17 cellular contexts compared by ENCODE assay signal in the genomic region with DNA sequence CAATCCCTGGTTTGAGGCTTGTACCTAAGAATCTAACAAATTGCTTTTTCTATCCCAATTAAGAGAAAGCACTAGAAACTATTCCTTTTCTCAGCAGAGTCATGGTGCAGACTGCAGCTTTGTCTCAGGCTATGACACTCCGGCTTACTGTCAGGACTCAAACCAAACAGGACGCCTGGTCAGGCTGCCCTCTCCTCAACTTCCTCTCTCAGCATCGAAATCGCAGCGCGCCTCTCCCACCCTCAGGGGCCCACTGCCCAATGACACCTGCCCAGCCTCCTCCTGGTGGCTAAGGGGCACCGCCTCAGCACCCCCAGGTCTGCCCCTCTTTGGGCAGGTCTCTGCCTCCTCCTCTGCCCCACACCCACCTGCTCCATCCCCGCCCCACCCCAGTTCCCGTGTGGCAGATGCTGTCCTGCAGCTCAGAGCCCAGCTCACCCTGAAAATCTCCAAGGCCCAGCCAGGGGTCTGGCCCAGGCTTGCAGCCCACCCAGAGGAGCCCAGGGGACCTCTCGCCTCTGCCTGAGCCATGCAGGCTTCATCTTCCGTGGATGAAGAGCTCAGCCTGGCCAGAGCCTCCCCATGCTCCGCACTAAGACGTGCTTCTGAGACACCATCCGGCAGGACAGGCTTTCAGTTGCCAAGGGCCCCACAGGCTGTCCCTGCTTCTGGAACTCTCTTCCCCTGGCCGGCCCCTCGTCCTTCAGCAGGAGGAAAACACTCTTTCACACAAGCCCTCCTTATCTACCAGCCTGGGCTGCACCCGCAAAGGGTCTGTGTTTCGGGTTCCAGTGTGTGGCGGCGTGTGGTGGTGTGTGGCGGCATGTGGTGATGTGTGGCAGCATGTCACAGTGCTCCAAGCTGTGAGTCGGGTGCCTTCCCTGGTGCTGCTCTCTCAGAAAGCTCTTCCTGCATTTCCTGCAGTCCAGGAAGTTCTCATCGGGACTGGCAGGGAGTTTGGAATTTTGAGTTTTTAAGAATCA. TPM values are rescaled to one million over a fixed set of nuclear protein-coding genes. Genes with fewer than 3 reads are reported as not detected.
A peak's percentile ranks its signal among the peaks of the same experiment; 100 is the strongest.
DNase-seq lines count a peak whose midpoint lies in the region; ATAC-seq and TF ChIP-seq lines count a peak whose summit lies in the region.
"Had no signal": no experiment of that assay in that cellular context is flagged by ENCODE, and none has a peak within 500 bp of the region (broad histone marks: within the 10 kb centered on the region; RNA-seq: fewer than 3 reads in every experiment).

No MANE protein-coding gene starts in this region.

- H3K4me3 Mint-ChIP-seq in activated CD4-positive, alpha-beta T cell treated with anti-CD3 and anti-CD28 coated beads, Interleukin-2, amount 10 ng/mL, durations not matched to agents 24 days and 14 days: no peak overlapping the region
- no peak overlapping the region for H3K4me3 Mint-ChIP-seq in stimulated activated effector memory CD8-positive, alpha-beta T cell treated with anti-CD3 and anti-CD28 coated beads, Interleukin-12 subunit alpha, Interleukin-12 subunit beta, amount 100 ng/mL, for 72 hours

- no peaks in the 10 kb centered on the region for H3K27me3 Mint-ChIP-seq in activated CD4-positive, alpha-beta T cell treated with anti-CD3 and anti-CD28 coated beads, Interleukin-2, amount 10 ng/mL, durations not matched to agents 24 days and 14 days

- H3K36me3 Mint-ChIP-seq in activated CD4-positive, alpha-beta T cell treated with anti-CD3 and anti-CD28 coated beads, Interleukin-2, amount 10 ng/mL, durations not matched to agents 24 days and 14 days (ENCODE audit: low read depth): peaks cover 11% of the 10 kb centered on the region
- H3K36me3 Mint-ChIP-seq in stimulated activated effector memory CD8-positive, alpha-beta T cell treated with anti-CD3 and anti-CD28 coated beads, Interleukin-12 subunit alpha, Interleukin-12 subunit beta, amount 100 ng/mL, for 72 hours: no peaks in the 10 kb centered on the region

- intact Hi-C loops in activated CD4-positive, alpha-beta T cell treated with anti-CD3 and anti-CD28 coated beads, Interleukin-2, amount 10 ng/mL, durations not matched to agents 24 days and 14 days (cut with micrococcal nuclease): no loop called here

- ATAC-seq in GM21723 (IDR thresholded peaks at IDR 0.05; ENCODE audit: unreplicated experiment) (peak; percentile 31), HG03159 (IDR thresholded peaks at IDR 0.05; ENCODE audit: unreplicated experiment) (peak; percentile 13)
- peak; percentile 53 for ATAC-seq in stimulated activated effector memory CD8-positive, alpha-beta T cell treated with anti-CD3 and anti-CD28 coated beads, Interleukin-12 subunit alpha, Interleukin-12 subunit beta, amount 100 ng/mL, for 72 hours
- ATAC-seq: left colon had no signal

- H3K9me3 Mint-ChIP-seq in activated CD4-positive, alpha-beta T cell treated with anti-CD3 and anti-CD28 coated beads, Interleukin-2, amount 10 ng/mL, durations not matched to agents 24 days and 14 days: no peaks in the 10 kb centered on the region
- no peaks in the 10 kb centered on the region for H3K9me3 Mint-ChIP-seq in stimulated activated effector memory CD8-positive, alpha-beta T cell treated with anti-CD3 and anti-CD28 coated beads, Interleukin-12 subunit alpha, Interleukin-12 subunit beta, amount 100 ng/mL, for 72 hours

- no peak for TF ChIP-seq CTCF in GM20000 (IDR thresholded peaks at IDR 0.05; ENCODE audit: extremely low read depth, missing control alignments)

- H3K4me1 Mint-ChIP-seq in activated CD4-positive, alpha-beta T cell treated with anti-CD3 and anti-CD28 coated beads, Interleukin-2, amount 10 ng/mL, durations not matched to agents 24 days and 14 days: no peaks in the 10 kb centered on the region
- peaks cover 14% of the 10 kb centered on the region for H3K4me1 Mint-ChIP-seq in stimulated activated effector memory CD8-positive, alpha-beta T cell treated with anti-CD3 and anti-CD28 coated beads, Interleukin-12 subunit alpha, Interleukin-12 subunit beta, amount 100 ng/mL, for 72 hours

- peak overlapping the region; percentile 20 for H3K27ac Mint-ChIP-seq in activated CD4-positive, alpha-beta T cell treated with anti-CD3 and anti-CD28 coated beads, Interleukin-2, amount 10 ng/mL, durations not matched to agents 24 days and 14 days
- H3K27ac Mint-ChIP-seq in stimulated activated effector memory CD8-positive, alpha-beta T cell treated with anti-CD3 and anti-CD28 coated beads, Interleukin-12 subunit alpha, Interleukin-12 subunit beta, amount 100 ng/mL, for 72 hours: no peak overlapping the region

- DNase-seq in activated CD4-positive, alpha-beta T cell treated with anti-CD3 and anti-CD28 coated beads, Interleukin-2, amount 10 ng/mL, durations not matched to agents 24 days and 14 days: no peak
- DNase-seq in activated CD4-positive, alpha-beta T cell treated with anti-CD3 and anti-CD28 coated beads, Interleukin-2, amount 50 U/mL, for 48 hours: no peak
- no peak for DNase-seq in stimulated activated effector memory CD8-positive, alpha-beta T cell treated with anti-CD3 and anti-CD28 coated beads, Interleukin-12 subunit alpha, Interleukin-12 subunit beta, amount 100 ng/mL, for 72 hours (ENCODE audit: low spot score in 2 of 2)
- DNase-seq in GM20000 (ENCODE audit: low spot score) (no peak), OCI-M1 (lab: John Stamatoyannopoulos, UW) (no peak), NCI-H524 treated with DMSO at 0.1 percent for 48 hours (lab: John Stamatoyannopoulos, UW) (no peak)
- DNase-seq: 8988T; C1 segment of cervical spinal cord; left colon; NCI-H1105; NK-92 treated with Interleukin-12 subunit alpha and Interleukin-12 subunit beta, amount 100 ng/mL, for 24 hours; occipital lobe; Right ventricle myocardium superior; sigmoid colon; testis had no signal

RNA-seq across cellular contexts. Expression of gene PTPRN2, which starts 16.4 kb away (rescaled TPM):
- total RNA-seq in activated CD4-positive, alpha-beta T cell treated with anti-CD3 and anti-CD28 coated beads, Interleukin-2, amount 10 ng/mL, durations not matched to agents 24 days and 14 days: 0.31 and 0.33 TPM in 2 replicates
